Comparison of ENCODE assay signal across 1 cellular context in genomic region chr17:72237223-72237622, GRCh38.
TF ChIP-seq lines count a peak whose summit lies in the region.

No MANE protein-coding gene starts in this region.

TF ChIP-seq in WTC11, 78 proteins besides CTCF, POLR2A, EP300 and RAD21 (continued from another document):
- no peak for TF ChIP-seq ATF2 (CRISPR knock-in tag; IDR thresholded peaks at IDR 0.05; ENCODE audit: borderline replicate concordance, low read depth)
- TF ChIP-seq, protein P1, sequence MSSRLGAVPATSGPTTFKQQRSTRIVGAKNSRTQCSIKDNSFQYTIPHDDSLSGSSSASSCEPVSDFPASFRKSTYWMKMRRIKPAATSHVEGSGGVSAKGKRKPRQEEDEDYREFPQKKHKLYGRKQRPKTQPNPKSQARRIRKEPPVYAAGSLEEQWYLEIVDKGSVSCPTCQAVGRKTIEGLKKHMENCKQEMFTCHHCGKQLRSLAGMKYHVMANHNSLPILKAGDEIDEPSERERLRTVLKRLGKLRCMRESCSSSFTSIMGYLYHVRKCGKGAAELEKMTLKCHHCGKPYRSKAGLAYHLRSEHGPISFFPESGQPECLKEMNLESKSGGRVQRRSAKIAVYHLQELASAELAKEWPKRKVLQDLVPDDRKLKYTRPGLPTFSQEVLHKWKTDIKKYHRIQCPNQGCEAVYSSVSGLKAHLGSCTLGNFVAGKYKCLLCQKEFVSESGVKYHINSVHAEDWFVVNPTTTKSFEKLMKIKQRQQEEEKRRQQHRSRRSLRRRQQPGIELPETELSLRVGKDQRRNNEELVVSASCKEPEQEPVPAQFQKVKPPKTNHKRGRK (CRISPR knock-in tag; IDR thresholded peaks at IDR 0.05; ENCODE audit: borderline replicate concordance): no peak
- no peak for TF ChIP-seq FOXK1 (CRISPR knock-in tag; IDR thresholded peaks at IDR 0.05)
